9 cellular contexts compared by ENCODE assay signal in genomic region chr3:122754867-122755835, GRCh38. TPM values are rescaled to one million over a fixed set of nuclear protein-coding genes. Genes with fewer than 3 reads are reported as not detected.
DNase-seq lines count a peak whose midpoint lies in the region; ATAC-seq and TF ChIP-seq lines count a peak whose summit lies in the region.
"Had no signal": no experiment of that assay in that cellular context is flagged by ENCODE, and none has a peak within 500 bp of the region (broad histone marks: within the 10 kb centered on the region; RNA-seq: fewer than 3 reads in every experiment).

No MANE protein-coding gene starts in this region.

- no peaks in the 10 kb centered on the region for H3K9me3 Mint-ChIP-seq in Caco-2 (ENCODE audit: unreplicated experiment)

- ATAC-seq in GM21619 (IDR thresholded peaks at IDR 0.05; ENCODE audit: unreplicated experiment) = peak; percentile 58
- peak; percentile 45 to 90 for ATAC-seq in gastrocnemius medialis
- no peak for ATAC-seq in HG02763 (IDR thresholded peaks at IDR 0.05; ENCODE audit: unreplicated experiment)

- no peak overlapping the region for H3K27ac ChIP-seq in gastrocnemius medialis
- H3K27ac ChIP-seq: SJCRH30 had no signal

- intact Hi-C loops in Caco-2 (cut with micrococcal nuclease; ENCODE audit: unreplicated experiment) = loop anchor here (1.0 to 10.0 kb wide), 6 partner anchors 39 to 273 kb away; partner anchors contain the start of genes DTX3L, PARP14 and PARP9
- intact Hi-C loops in gastrocnemius medialis (cut with DNase I; ENCODE audit: low total_unique reads) = loop anchor here (5.0 kb wide), 3 partner anchors 67 to 272 kb away; partner anchors contain the start of gene SEMA5B

- H3K9me3 ChIP-seq in Caco-2 (no peaks in the 10 kb centered on the region), gastrocnemius medialis (no peaks in the 10 kb centered on the region)
- H3K9me3 ChIP-seq: SJCRH30 had no signal

- H3K4me1 Mint-ChIP-seq in Caco-2 (ENCODE audit: low read depth, unreplicated experiment) = peaks cover 35% of the 10 kb centered on the region

- DNase-seq in Caco-2 (peak; percentile 76), RKO (ENCODE audit: low spot score) (peak; percentile 27), fibroblast of pulmonary artery (ENCODE audit: low read depth) (peak; percentile 67), gastrocnemius medialis (no peak), OCI-M1 (lab: John Stamatoyannopoulos, UW) (no peak), UCSD-AML1 (lab: John Stamatoyannopoulos, UW; ENCODE audit: unreplicated experiment) (no peak)

- peaks cover 45% of the 10 kb centered on the region for H3K4me1 ChIP-seq in Caco-2
- peaks cover 3 to 12% of the 10 kb centered on the region in 2 donors for H3K4me1 ChIP-seq in gastrocnemius medialis
- H3K4me1 ChIP-seq: SJCRH30 had no signal

- peaks cover 26% of the 10 kb centered on the region for H3K36me3 Mint-ChIP-seq in Caco-2 (ENCODE audit: insufficient read depth, unreplicated experiment)

- peak overlapping the region; percentile 93 for H3K27ac Mint-ChIP-seq in Caco-2 (ENCODE audit: unreplicated experiment)

- POLR2A ChIA-PET in Caco-2 (lab: Charles Lee) = interaction anchor here (0.6 to 1.7 kb wide), 5 partner anchors 19 to 371 kb away, joined by 3 to 15 read pairs (median 4); partner anchors contain the start of genes FAM162A, HSPBAP1 and PDIA5

- peak overlapping the region; percentile 43 for H3K4me3 Mint-ChIP-seq in Caco-2 (ENCODE audit: unreplicated experiment)

- no peaks in the 10 kb centered on the region for H3K27me3 Mint-ChIP-seq in Caco-2 (ENCODE audit: insufficient read depth, unreplicated experiment)

- H3K4me3 ChIP-seq in Caco-2 (ENCODE audit: low read depth, low read length) (no peak overlapping the region), fibroblast of pulmonary artery (replicated peaks; ENCODE audit: low read depth, low read length) (no peak overlapping the region), gastrocnemius medialis (no peak overlapping the region)
- H3K4me3 ChIP-seq: SJCRH30 had no signal

- no peak for TF ChIP-seq POLR2A in gastrocnemius medialis (IDR thresholded peaks at IDR 0.05)

- in situ Hi-C loops in gastrocnemius medialis (cut with MboI; ENCODE audit: low sequenced_read_pairs in 4 of 4) = no loop called here

- H3K27me3 ChIP-seq in Caco-2 (replicated peaks; ENCODE audit: control insufficient read depth, insufficient read depth, low read length) = no peaks in the 10 kb centered on the region
- H3K27me3 ChIP-seq in gastrocnemius medialis = no peaks in the 10 kb centered on the region
- H3K27me3 ChIP-seq: SJCRH30 had no signal

- CTCF ChIA-PET in Caco-2 (lab: Charles Lee) = interaction anchor here (0.5 to 2.6 kb wide), 18 partner anchors 10 to 449 kb away, joined by 3 to 20 read pairs (median 4); partner anchors contain the start of genes FAM162A, HSPBAP1, MIX23 and SEMA5B

- H3K36me3 ChIP-seq in Caco-2 (ENCODE audit: control insufficient read depth, insufficient read depth, low read length) = no peaks in the 10 kb centered on the region
- H3K36me3 ChIP-seq in gastrocnemius medialis = peaks cover 4 to 50% of the 10 kb centered on the region in 2 donors

- BruUV-seq in Caco-2 (replicated peaks; lab: Mats Ljungman, UMichigan) = TSS peak; percentile 92

- TF ChIP-seq CTCF in Caco-2 (IDR thresholded peaks at IDR 0.05; ENCODE audit: insufficient read depth in 1 of 2, low read depth in 1 of 2, low read length in 1 of 2, severe bottlenecking in 1 of 2, unreplicated experiment in 1 of 2) (peak; percentile 75 to 82), fibroblast of pulmonary artery (IDR thresholded peaks at IDR 0.05; ENCODE audit: low read length, missing control alignments) (peak; percentile 93), gastrocnemius medialis (IDR thresholded peaks at IDR 0.05 in 4 of 5, conservative IDR thresholded peaks at IDR 0.05 in 1 of 5) (peak; percentile 40 to 72 (median 57))

RNA-seq across cellular contexts. Expression of gene HSPBAP1, which starts 38.5 kb away (rescaled TPM):
- total RNA-seq in Caco-2 (2022) (9.9 and 13.1 TPM in 2 replicates), gastrocnemius medialis (10 to 100 TPM; 14.5 to 30.7 (median 17.0) TPM)

RNA-seq across cellular contexts. Expression of gene SLC49A4, which starts 39.7 kb away (rescaled TPM):
- total RNA-seq in Caco-2 (2022) (35.0 and 41.6 TPM in 2 replicates), gastrocnemius medialis (10 to 100 TPM; 29.0 to 81.7 (median 44.8) TPM)

Comparison
In these comparisons a context has a peak if more than half of its experiments do, and no peak if none do; other contexts are left out.
1. DNase-seq: peak in Caco-2 (2 of 2), RKO (single experiment) and fibroblast of pulmonary artery (single experiment); none in gastrocnemius medialis (0 of 2), OCI-M1 (single experiment) and UCSD-AML1 (single experiment).
2. Peak in every context shown above with its lines, with median percentiles within 50 percentile points of each other: CTCF ChIP-seq.